Comparison of ENCODE assay signal across 19 cellular contexts in genomic region chr18:44740000-44740399, GRCh38. TPM values are rescaled to one million over a fixed set of nuclear protein-coding genes. Genes with fewer than 3 reads are reported as not detected.
DNase-seq lines count a peak whose midpoint lies in the region; ATAC-seq and TF ChIP-seq lines count a peak whose summit lies in the region.
"Had no signal": no experiment of that assay in that cellular context is flagged by ENCODE, and none has a peak within 500 bp of the region (broad histone marks: within the 10 kb centered on the region; RNA-seq: fewer than 3 reads in every experiment).

No MANE protein-coding gene starts in this region.

- peak overlapping the region; percentile 44 for H3K27ac ChIP-seq in PC-9
- H3K27ac ChIP-seq in CD8-positive, alpha-beta memory T cell (ENCODE audit: low read depth, low read length): no peak overlapping the region
- H3K27ac ChIP-seq: HL-60 had no signal

- ATAC-seq in GM21717 (IDR thresholded peaks at IDR 0.05; ENCODE audit: unreplicated experiment): no peak
- ATAC-seq: Panc1 had no signal

- POLR2A ChIA-PET in PC-9 (lab: Charles Lee; ENCODE audit: unreplicated experiment): no interaction called here
- POLR2A ChIA-PET in CD8-positive, alpha-beta memory T cell (lab: Charles Lee): no interaction called here

- 0 out of 2 replicates have a peak, but pooled peaks cover 3% of the 10 kb centered on the region for H3K36me3 ChIP-seq in PC-9 (ENCODE audit: low read depth)
- no peaks in the 10 kb centered on the region for H3K36me3 ChIP-seq in CD8-positive, alpha-beta memory T cell (ENCODE audit: insufficient read depth, low read length)

- no TSS peak for BruUV-seq in PC-9 (replicated peaks; lab: Mats Ljungman, UMichigan)

- H3K27me3 Mint-ChIP-seq in nephron (ENCODE audit: low read depth): no peaks in the 10 kb centered on the region
- no peaks in the 10 kb centered on the region for H3K27me3 Mint-ChIP-seq in type B pancreatic cell
- H3K27me3 Mint-ChIP-seq in CD8-positive, alpha-beta memory T cell: peaks cover 0 to 8% of the 10 kb centered on the region in 2 donors
- H3K27me3 Mint-ChIP-seq: B cell; CD4-positive, alpha-beta T cell had no signal

- H3K4me2 ChIP-seq in PC-9: peak overlapping the region; percentile 49

- peaks cover 14% of the 10 kb centered on the region; the same call in 1 of the 2 replicates for H3K79me2 ChIP-seq in PC-9 (ENCODE audit: low read depth)

- no peak overlapping the region for H2AFZ ChIP-seq in PC-9

- TF ChIP-seq CTCF in PC-9 (conservative IDR thresholded peaks at IDR 0.05) (no peak), epithelial cell of proximal tubule (conservative IDR thresholded peaks at IDR 0.05; ENCODE audit: low read depth, low read length) (no peak), nephron (IDR thresholded peaks at IDR 0.05; ENCODE audit: unreplicated experiment in 3 of 3) (no peak), type B pancreatic cell (conservative IDR thresholded peaks at IDR 0.05) (no peak)

- H3K9me3 Mint-ChIP-seq in nephron: no peaks in the 10 kb centered on the region
- peaks cover 5% of the 10 kb centered on the region for H3K9me3 Mint-ChIP-seq in type B pancreatic cell
- no peaks in the 10 kb centered on the region for H3K9me3 Mint-ChIP-seq in CD8-positive, alpha-beta memory T cell
- H3K9me3 Mint-ChIP-seq: CD4-positive, alpha-beta T cell; HFFc6 had no signal

- no peaks in the 10 kb centered on the region for H3K9me2 ChIP-seq in PC-9 (ENCODE audit: insufficient read depth)

- H3K4me1 Mint-ChIP-seq in nephron (peaks cover 51% of the 10 kb centered on the region), type B pancreatic cell (ENCODE audit: unreplicated experiment) (peaks cover 49% of the 10 kb centered on the region)
- H3K4me1 Mint-ChIP-seq in CD8-positive, alpha-beta memory T cell: no peaks in the 10 kb centered on the region

- no peak for TF ChIP-seq EP300 in Ishikawa (IDR thresholded peaks at IDR 0.05; ENCODE audit: borderline replicate concordance)

- no peak for TF ChIP-seq RAD21 in Ishikawa (IDR thresholded peaks at IDR 0.05; ENCODE audit: low read depth)

- DNase-seq in PC-9 (peak; percentile 32 to 89), epithelial cell of proximal tubule (ENCODE audit: low read depth) (peak; percentile 15), type B pancreatic cell (ENCODE audit: extremely low spot score, unreplicated experiment) (no peak)
- no peak for DNase-seq in CD8-positive, alpha-beta memory T cell
- DNase-seq: ACHN; CD4-positive, alpha-beta T cell; GF-D8; HFFc6; KBM-7; NCI-H1930; NCI-H226; NCI-H526; SHP77 treated with DMSO at 0.1 percent for 48 hours had no signal

- no peak overlapping the region for H3K4me3 Mint-ChIP-seq in nephron
- H3K4me3 Mint-ChIP-seq in type B pancreatic cell: no peak overlapping the region
- no peak overlapping the region for H3K4me3 Mint-ChIP-seq in CD8-positive, alpha-beta memory T cell
- H3K4me3 Mint-ChIP-seq: B cell; CD4-positive, alpha-beta T cell; HFFc6 had no signal

- no peak overlapping the region for H3K4me3 ChIP-seq in PC-9
- H3K4me3 ChIP-seq in epithelial cell of proximal tubule (ENCODE audit: low read depth, low read length): no peak overlapping the region
- no peak overlapping the region for H3K4me3 ChIP-seq in CD8-positive, alpha-beta memory T cell (ENCODE audit: low read length)

- no peaks in the 10 kb centered on the region for H3K27me3 ChIP-seq in PC-9 (ENCODE audit: insufficient read depth, low read depth)
- no peaks in the 10 kb centered on the region for H3K27me3 ChIP-seq in CD8-positive, alpha-beta memory T cell (ENCODE audit: insufficient read depth, low read length, poor library complexity, severe bottlenecking)

- no peaks in the 10 kb centered on the region for H3K9me3 ChIP-seq in PC-9 (ENCODE audit: insufficient read depth, low read depth)
- no peaks in the 10 kb centered on the region for H3K9me3 ChIP-seq in CD8-positive, alpha-beta memory T cell (ENCODE audit: low read length)

- intact Hi-C loops in PC-9 (cut with micrococcal nuclease; ENCODE audit: unreplicated experiment): no loop called here

- H3K27ac Mint-ChIP-seq in nephron (peak overlapping the region in 2 of 3 experiments; percentile 59 to 92), type B pancreatic cell (no peak overlapping the region)
- H3K27ac Mint-ChIP-seq in CD8-positive, alpha-beta memory T cell: peak overlapping the region in 1 of 8 donors; percentile 69
- H3K27ac Mint-ChIP-seq: CD4-positive, alpha-beta T cell; HFFc6 had no signal

- H3K36me3 Mint-ChIP-seq in nephron (ENCODE audit: low read depth) (peaks cover 32% of the 10 kb centered on the region), type B pancreatic cell (peaks cover 20% of the 10 kb centered on the region)
- H3K36me3 Mint-ChIP-seq in CD8-positive, alpha-beta memory T cell: peaks cover 0 to 4% (median 0%) of the 10 kb centered on the region in 3 donors

- CTCF ChIA-PET in PC-9 (lab: Charles Lee): no interaction called here
- CTCF ChIA-PET in CD8-positive, alpha-beta memory T cell (lab: Charles Lee): no interaction called here

- peaks cover 13% of the 10 kb centered on the region for H3F3A ChIP-seq in PC-9 (ENCODE audit: insufficient read depth, low read depth)

- H4K20me1 ChIP-seq in PC-9 (ENCODE audit: insufficient read depth): no peaks in the 10 kb centered on the region

- peaks cover 48% of the 10 kb centered on the region for H3K4me1 ChIP-seq in PC-9 (replicated peaks; ENCODE audit: insufficient read depth)
- H3K4me1 ChIP-seq in CD8-positive, alpha-beta memory T cell (ENCODE audit: insufficient read depth, low read length): no peaks in the 10 kb centered on the region

TF ChIP-seq in Ishikawa, 13 proteins besides CTCF, POLR2A, EP300 and RAD21:
- no peak for TF ChIP-seq CREB1 (IDR thresholded peaks at IDR 0.05; ENCODE audit: low read depth)
- TF ChIP-seq CEBPB (IDR thresholded peaks at IDR 0.05): peak; percentile 60; the same call in 1 of the 2 replicates
- no peak for TF ChIP-seq FOXM1 (IDR thresholded peaks at IDR 0.05; ENCODE audit: borderline replicate concordance, low read depth)

RNA-seq across cellular contexts. Expression of gene SETBP1, which starts 59.3 kb away (rescaled TPM):
- 8.3 and 9.0 TPM in 2 replicates for total RNA-seq in PC-9 (2021)
- 0.65 and 2.4 TPM in 2 replicates for total RNA-seq in epithelial cell of proximal tubule
- total RNA-seq in type B pancreatic cell (ENCODE audit: low replicate concordance): 17.3 and 62.7 TPM in 2 replicates
- 10 to 100 TPM; 13.9 to 14.1 TPM for total RNA-seq in CD8-positive, alpha-beta memory T cell
- 0.22 TPM for polyA plus RNA-seq in CD8-positive, alpha-beta memory T cell

Comparison
In these comparisons a context has a peak if more than half of its experiments do, and no peak if none do; other contexts are left out.
1. DNase-seq: peak in PC-9 (2 of 2) and epithelial cell of proximal tubule (single experiment); none in type B pancreatic cell (single experiment) and CD8-positive, alpha-beta memory T cell (0 of 5).